In genomic region chr1:998051-998821, GRCh38 we compare ENCODE assay signal across 1 cellular context.
A peak's percentile ranks its signal among the peaks of the same experiment; 100 is the strongest.
TF ChIP-seq lines count a peak whose summit lies in the region.

No MANE protein-coding gene starts in this region.

TF ChIP-seq in HEK293, 187 proteins besides CTCF, POLR2A, EP300 and RAD21 (continued from another document and continues in another):
- TF ChIP-seq ZNF280C (tag by site-specific recombination; IDR thresholded peaks at IDR 0.05): no peak
- peak; percentile 97 for TF ChIP-seq WT1 (tag by site-specific recombination; IDR thresholded peaks at IDR 0.05)
- no peak for TF ChIP-seq ZNF184 (tag by site-specific recombination; IDR thresholded peaks at IDR 0.05)
- TF ChIP-seq ZNF600 (tag by site-specific recombination; IDR thresholded peaks at IDR 0.05): peak; percentile 81
- TF ChIP-seq IKZF3 (tag by site-specific recombination; IDR thresholded peaks at IDR 0.05): peak; percentile 56
- no peak for TF ChIP-seq ZNF26 (tag by site-specific recombination; IDR thresholded peaks at IDR 0.05)
- peak; percentile 52 for TF ChIP-seq ZNF629 (tag by site-specific recombination; IDR thresholded peaks at IDR 0.05)
- TF ChIP-seq ZNF23 (tag by site-specific recombination; IDR thresholded peaks at IDR 0.05; ENCODE audit: borderline replicate concordance): no peak
- TF ChIP-seq ZFHX2 (tag by site-specific recombination; conservative IDR thresholded peaks at IDR 0.05): peak; percentile 65
- peak; percentile 91 for TF ChIP-seq HIC1 (tag by site-specific recombination; IDR thresholded peaks at IDR 0.05)
- peak; percentile 65; the same call in 1 of the 2 replicates for TF ChIP-seq ZNF561 (tag by site-specific recombination; IDR thresholded peaks at IDR 0.05; ENCODE audit: borderline replicate concordance)
- no peak for TF ChIP-seq MYNN (tag by site-specific recombination; IDR thresholded peaks at IDR 0.05; ENCODE audit: borderline replicate concordance)
- TF ChIP-seq GLIS2 (tag by site-specific recombination; IDR thresholded peaks at IDR 0.05): peak; percentile 85
- TF ChIP-seq PATZ1 (tag by site-specific recombination; IDR thresholded peaks at IDR 0.05): peak; percentile 92
- TF ChIP-seq ZNF548 (tag by site-specific recombination; IDR thresholded peaks at IDR 0.05): 0 out of 2 replicates have a peak, but pooled peaks have one; percentile 33
- peak; percentile 85 for TF ChIP-seq ZIC2 (tag by site-specific recombination; IDR thresholded peaks at IDR 0.05)
- peak; percentile 11; the same call in 1 of the 2 replicates for TF ChIP-seq KLF7 (tag by site-specific recombination; IDR thresholded peaks at IDR 0.05; ENCODE audit: borderline replicate concordance)
- peak; percentile 94 for TF ChIP-seq ZBTB8A (tag by site-specific recombination; IDR thresholded peaks at IDR 0.05)
- TF ChIP-seq ZNF132 (tag by site-specific recombination; IDR thresholded peaks at IDR 0.05; ENCODE audit: borderline replicate concordance): no peak
- TF ChIP-seq ZNF2 (tag by site-specific recombination; IDR thresholded peaks at IDR 0.05): peak; percentile 50; the same call in 1 of the 2 replicates
- TF ChIP-seq KLF17 (tag by site-specific recombination; IDR thresholded peaks at IDR 0.05): peak; percentile 80
- 0 out of 2 replicates have a peak, but pooled peaks have one; percentile 1 for TF ChIP-seq PRDM4 (tag by site-specific recombination; IDR thresholded peaks at IDR 0.05)
- TF ChIP-seq PBX3 (CRISPR knock-in tag; IDR thresholded peaks at IDR 0.05): peak; percentile 66; the same call in 1 of the 2 replicates
- no peak for TF ChIP-seq BCL6B (tag by site-specific recombination; IDR thresholded peaks at IDR 0.05)
- no peak for TF ChIP-seq ZNF37A (tag by site-specific recombination; IDR thresholded peaks at IDR 0.05)
- TF ChIP-seq ZNF324 (tag by site-specific recombination; IDR thresholded peaks at IDR 0.05): 0 out of 2 replicates have a peak, but pooled peaks have one; percentile 36
- 0 out of 2 replicates have a peak, but pooled peaks have one; percentile 17 for TF ChIP-seq ZSCAN5A (tag by site-specific recombination; IDR thresholded peaks at IDR 0.05)
- TF ChIP-seq ZNF426 (tag by site-specific recombination; IDR thresholded peaks at IDR 0.05): no peak
- TF ChIP-seq ZNF76 (tag by site-specific recombination; IDR thresholded peaks at IDR 0.05; ENCODE audit: borderline replicate concordance, low read depth): peak; percentile 42; the same call in 1 of the 2 replicates
- no peak for TF ChIP-seq ZNF664 (tag by site-specific recombination; IDR thresholded peaks at IDR 0.05)
- TF ChIP-seq ZNF19 (tag by site-specific recombination; IDR thresholded peaks at IDR 0.05; ENCODE audit: low read depth): no peak
- peak; percentile 80 for TF ChIP-seq ZNF692 (tag by site-specific recombination; IDR thresholded peaks at IDR 0.05)
- TF ChIP-seq YY2 (tag by site-specific recombination; IDR thresholded peaks at IDR 0.05): no peak
- TF ChIP-seq ZNF585B (tag by site-specific recombination; IDR thresholded peaks at IDR 0.05): no peak
- TF ChIP-seq TCF7L2 (IDR thresholded peaks at IDR 0.05; ENCODE audit: borderline replicate concordance, low read depth, low read length): no peak
- peak; percentile 71; the same call in 1 of the 2 replicates for TF ChIP-seq GLI4 (tag by site-specific recombination; IDR thresholded peaks at IDR 0.05)
- TF ChIP-seq BCL11A (tag by site-specific recombination; IDR thresholded peaks at IDR 0.05; ENCODE audit: low read depth): peak; percentile 87; the same call in 1 of the 2 replicates
- TF ChIP-seq ZNF280D (tag by site-specific recombination; IDR thresholded peaks at IDR 0.05): no peak
